Comparison of ENCODE assay signal across 9 cellular contexts in genomic region chrX:24479924-24480722, GRCh38. TPM values are rescaled to one million over a fixed set of nuclear protein-coding genes. Genes with fewer than 3 reads are reported as not detected.
DNase-seq lines count a peak whose midpoint lies in the region; ATAC-seq lines count a peak whose summit lies in the region.
"Had no signal": no experiment of that assay in that cellular context is flagged by ENCODE, and none has a peak within 500 bp of the region (broad histone marks: within the 10 kb centered on the region; RNA-seq: fewer than 3 reads in every experiment).

No MANE protein-coding gene starts in this region.

- peak overlapping the region; percentile 48 for H3K4me3 ChIP-seq in Jurkat, Clone E6-1 (ENCODE audit: low read length)

- DNase-seq in DMS79 treated with DMSO at 0.1 percent for 48 hours (lab: John Stamatoyannopoulos, UW), result peak; percentile 21
- peak; percentile 86 for DNase-seq in Jurkat, Clone E6-1 (ENCODE audit: low read depth, low spot score)
- DNase-seq in T-helper 1 cell, result peak; percentile 52 to 94 (median 71)
- DNase-seq in activated naive CD8-positive, alpha-beta T cell treated with anti-CD3 and anti-CD28 coated beads, Interleukin-2, amount 50 U/mL, for 16 hours (ENCODE audit: low read depth, low spot score), result peak; percentile 33
- peak; percentile 14 for DNase-seq in renal cortical epithelial cell (ENCODE audit: low read depth)
- no peak for DNase-seq in AG08396 (ENCODE audit: low spot score)
- no peak for DNase-seq in SK-N-DZ (ENCODE audit: low spot score)

- peak; percentile 97 for ATAC-seq in GM21447 (IDR thresholded peaks at IDR 0.05; ENCODE audit: unreplicated experiment)
- ATAC-seq: HCT116 had no signal

RNA-seq across cellular contexts. Expression of gene PDK3, which starts 15.0 kb away (rescaled TPM):
- polyA plus RNA-seq in Jurkat, Clone E6-1 (2012; ENCODE audit: insufficient read depth, insufficient read length), result 11.3 TPM
- 11.6 and 20.4 TPM in 2 replicates for total RNA-seq in renal cortical epithelial cell
- 7.9 and 10.1 TPM in 2 replicates for polyA plus RNA-seq in SK-N-DZ (2014; cell fraction: cytosol; rRNA removed)
- 3.2 and 4.1 TPM in 2 replicates for polyA plus RNA-seq in SK-N-DZ (2014; cell fraction: nucleus; rRNA removed)

Comparison
In these comparisons a context has a peak if more than half of its experiments do, and no peak if none do; other contexts are left out.
1. DNase-seq: peak in DMS79 treated with DMSO at 0.1 percent for 48 hours (single experiment), Jurkat, Clone E6-1 (single experiment), T-helper 1 cell (5 of 5), activated naive CD8-positive, alpha-beta T cell treated with anti-CD3 and anti-CD28 coated beads, Interleukin-2, amount 50 U/mL, for 16 hours (single experiment) and renal cortical epithelial cell (single experiment); none in AG08396 (single experiment) and SK-N-DZ (single experiment).